24 cellular contexts compared by ENCODE assay signal in genomic region chr2:109676346-109676897, GRCh38.
A peak's percentile ranks its signal among the peaks of the same experiment; 100 is the strongest.
DNase-seq lines count a peak whose midpoint lies in the region; ATAC-seq and TF ChIP-seq lines count a peak whose summit lies in the region.
"Had no signal": no experiment of that assay in that cellular context is flagged by ENCODE, and none has a peak within 500 bp of the region (broad histone marks: within the 10 kb centered on the region; RNA-seq: fewer than 3 reads in every experiment).

No MANE protein-coding gene starts in this region.

- no peak overlapping the region for H3K4me3 ChIP-seq in gastroesophageal sphincter

- DNase-seq in AG20443 (ENCODE audit: low spot score), result peak; percentile 19
- peak; percentile 74 for DNase-seq in NCI-H1436 (lab: John Stamatoyannopoulos, UW)
- no peak for DNase-seq in epithelial cell of prostate (ENCODE audit: low read depth, low spot score)
- DNase-seq in neural crest cell (ENCODE audit: low read depth, low spot score), result no peak
- no peak for DNase-seq in DMS153 (lab: John Stamatoyannopoulos, UW)
- DNase-seq in stimulated activated naive CD4-positive, alpha-beta T cell treated with Interleukin-2 at 50 U/mL for 16 hours (lab: John Stamatoyannopoulos, UW), result no peak
- DNase-seq: ACHN; activated B cell treated with CpG ODN at 0.5 μM for 24 hours; activated naive CD4-positive, alpha-beta T cell treated with anti-CD3 and anti-CD28 coated beads, Interleukin-2, amount 50 U/mL, for 16 hours; activated T-cell treated with anti-CD3 and anti-CD28 coated beads, Interleukin-2, amount 50 U/mL, for 4 hours; aorta; HFFc6; MM.1S; NCI-H2029 treated with DMSO at 0.1 percent for 48 hours; NCI-H526 treated with DMSO at 0.1 percent for 48 hours; stimulated activated CD4-positive, alpha-beta T cell treated with anti-CD3 and anti-CD28 coated beads, Interleukin-2, amount 100 ng/mL, for 48 hours had no signal

- H3K4me1 Mint-ChIP-seq in neural crest cell, result peaks cover 59% of the 10 kb centered on the region
- H3K4me1 Mint-ChIP-seq: activated B cell treated with CpG ODN at 0.5 μM for 24 hours, memory B cell had no signal

- peak overlapping the region; percentile 72 for H3K4me3 Mint-ChIP-seq in neural crest cell
- H3K4me3 Mint-ChIP-seq: activated B cell treated with CpG ODN at 0.5 μM for 24 hours; activated T-cell treated with anti-CD3 and anti-CD28 coated beads, Interleukin-2, amount 50 U/mL, for 4 hours; CD14-positive monocyte; HFFc6; IgD-negative memory B cell; memory B cell; natural killer cell treated with Interleukin-12 subunit alpha and Interleukin-12 subunit beta and Interleukin-15 and Interleukin-18, amount 100 ng/mL, for 72 hours; T-helper 2 cell treated with Interferon-gamma antibody and Interleukin-4, amounts not matched to agents 5 μg/mL and 100 μg/mL, for 36 hours had no signal

- no peaks in the 10 kb centered on the region for H3K27me3 ChIP-seq in gastroesophageal sphincter

- ATAC-seq in GM19452 (IDR thresholded peaks at IDR 0.05; ENCODE audit: unreplicated experiment) (no peak), gastroesophageal sphincter (no peak)

- TF ChIP-seq EP300 in gastroesophageal sphincter (IDR thresholded peaks at IDR 0.05), result no peak

- no peaks in the 10 kb centered on the region for H3K27me3 Mint-ChIP-seq in neural crest cell (ENCODE audit: low read depth)
- H3K27me3 Mint-ChIP-seq: IgD-negative memory B cell had no signal

- no peak for TF ChIP-seq CTCF in neural crest cell (conservative IDR thresholded peaks at IDR 0.05)
- no peak for TF ChIP-seq CTCF in gastroesophageal sphincter (IDR thresholded peaks at IDR 0.05)

- 79 to 84% methylated on average over 4 to 5 of the region's 7 CpGs for WGBS in gastroesophageal sphincter (ENCODE audit: low coverage in 1 of 2), 2 donors

- H3K9me3 ChIP-seq in gastroesophageal sphincter, result no peaks in the 10 kb centered on the region

- no peaks in the 10 kb centered on the region for H3K9me3 Mint-ChIP-seq in neural crest cell
- H3K9me3 Mint-ChIP-seq: activated T-cell treated with anti-CD3 and anti-CD28 coated beads, Interleukin-2, amount 50 U/mL, for 4 hours; HFFc6; natural killer cell treated with Interleukin-12 subunit alpha and Interleukin-12 subunit beta and Interleukin-15 and Interleukin-18, amount 100 ng/mL, for 72 hours; T-helper 2 cell treated with Interferon-gamma antibody and Interleukin-4, amounts not matched to agents 5 μg/mL and 100 μg/mL, for 36 hours had no signal

- no peak overlapping the region for H3K27ac Mint-ChIP-seq in neural crest cell (ENCODE audit: unreplicated experiment)
- H3K27ac Mint-ChIP-seq: activated B cell treated with CpG ODN at 0.5 μM for 24 hours; HFFc6; IgD-negative memory B cell; memory B cell; natural killer cell treated with Interleukin-12 subunit alpha and Interleukin-12 subunit beta and Interleukin-15 and Interleukin-18, amount 100 ng/mL, for 72 hours; T-helper 2 cell treated with Interferon-gamma antibody and Interleukin-4, amounts not matched to agents 5 μg/mL and 100 μg/mL, for 36 hours had no signal

- H3K27ac ChIP-seq in epithelial cell of prostate, result peak overlapping the region; percentile 19
- no peak overlapping the region for H3K27ac ChIP-seq in gastroesophageal sphincter
- H3K27ac ChIP-seq: HL-60 had no signal

- no peak for TF ChIP-seq POLR2A in gastroesophageal sphincter (IDR thresholded peaks at IDR 0.05)

- no peaks in the 10 kb centered on the region for H3K36me3 ChIP-seq in gastroesophageal sphincter

- H3K4me1 ChIP-seq in gastroesophageal sphincter, result peaks cover 0 to 46% (median 7%) of the 10 kb centered on the region in 3 donors

- H3K36me3 Mint-ChIP-seq in neural crest cell (ENCODE audit: low read depth), result no peaks in the 10 kb centered on the region
- H3K36me3 Mint-ChIP-seq: CD14-positive monocyte; IgD-negative memory B cell; memory B cell; natural killer cell treated with Interleukin-12 subunit alpha and Interleukin-12 subunit beta and Interleukin-15 and Interleukin-18, amount 100 ng/mL, for 72 hours had no signal

Comparison
In these comparisons a context has a peak if more than half of its experiments do, and no peak if none do; other contexts are left out.
1. DNase-seq: peak in AG20443 (single experiment) and NCI-H1436 (single experiment); none in epithelial cell of prostate (single experiment), neural crest cell (single experiment), DMS153 (single experiment) and stimulated activated naive CD4-positive, alpha-beta T cell treated with Interleukin-2 at 50 U/mL for 16 hours (single experiment).